ENCODE assay signal across 19 cellular contexts in genomic region chr17:12410721-12411120, GRCh38.
DNase-seq lines count a peak whose midpoint lies in the region; TF ChIP-seq lines count a peak whose summit lies in the region.
"Had no signal": no experiment of that assay in that cellular context is flagged by ENCODE, and none has a peak within 500 bp of the region (broad histone marks: within the 10 kb centered on the region; RNA-seq: fewer than 3 reads in every experiment).

No MANE protein-coding gene starts in this region.

- no peak overlapping the region for H3K4me3 Mint-ChIP-seq in activated CD4-positive, alpha-beta T cell treated with anti-CD3 and anti-CD28 coated beads, Interleukin-2, amount 10 ng/mL, durations not matched to agents 7 days and 5 days
- H3K4me3 Mint-ChIP-seq: B cell; CD4-positive, alpha-beta T cell; CD8-positive, alpha-beta T cell had no signal

- intact Hi-C loops in esophagus muscularis mucosa (cut with DNase I), result loop anchor here (10.0 kb wide), 2 partner anchors 46 to 156 kb away; no protein-coding TSS in a partner anchor
- intact Hi-C loops in dorsolateral prefrontal cortex (cut with DNase I), result no loop called here

- H3K27me3 Mint-ChIP-seq in activated CD4-positive, alpha-beta T cell treated with anti-CD3 and anti-CD28 coated beads, Interleukin-2, amount 10 ng/mL, durations not matched to agents 7 days and 5 days, result no peaks in the 10 kb centered on the region
- H3K27me3 Mint-ChIP-seq: CD4-positive, alpha-beta T cell had no signal

- no peak for TF ChIP-seq EP300 in esophagus muscularis mucosa (IDR thresholded peaks at IDR 0.05)

- TF ChIP-seq CTCF in esophagus muscularis mucosa (IDR thresholded peaks at IDR 0.05), result no peak
- no peak for TF ChIP-seq CTCF in dorsolateral prefrontal cortex (IDR thresholded peaks at IDR 0.05 in 54 of 56, conservative IDR thresholded peaks at IDR 0.05 in 2 of 56; ENCODE audit: low read depth in 1 of 56, partially characterized antibody in 56 of 56)

- POLR2A ChIA-PET in activated CD4-positive, alpha-beta T cell treated with anti-CD3 and anti-CD28 coated beads, Interleukin-2, amount 10 ng/mL, durations not matched to agents 7 days and 5 days (lab: Charles Lee), result no interaction called here

- H3K4me1 ChIP-seq in esophagus muscularis mucosa (peaks cover 3 to 45% (median 40%) of the 10 kb centered on the region in 4 donors), rectal smooth muscle tissue (ENCODE audit: control insufficient read depth, insufficient read depth, low read length) (peaks cover 40% of the 10 kb centered on the region), stomach smooth muscle (ENCODE audit: control insufficient read depth, insufficient read depth, low read length) (peaks cover 27% of the 10 kb centered on the region)
- H3K4me1 ChIP-seq: Caco-2 had no signal

- H3K9ac ChIP-seq in rectal smooth muscle tissue (ENCODE audit: low read length) (no peak overlapping the region), stomach smooth muscle (ENCODE audit: low read length in 2 of 2) (no peak overlapping the region)
- H3K9ac ChIP-seq: BLaER1 treated with 17β-estradiol and CSF1 and Interleukin-3, amounts not matched to agents 10 nM and 100 nM had no signal

- 89% methylated on average over 6 of the region's 6 CpGs for WGBS in esophagus muscularis mucosa

- no peaks in the 10 kb centered on the region for H3K36me3 ChIP-seq in esophagus muscularis mucosa
- H3K36me3 ChIP-seq in rectal smooth muscle tissue (ENCODE audit: control insufficient read depth, insufficient read depth, low read length), result no peaks in the 10 kb centered on the region
- H3K36me3 ChIP-seq in stomach smooth muscle (ENCODE audit: control insufficient read depth in 2 of 2, insufficient read depth in 2 of 2, low read length in 2 of 2), result no peaks in the 10 kb centered on the region
- H3K36me3 ChIP-seq: BLaER1 treated with 17β-estradiol and CSF1 and Interleukin-3, amounts not matched to agents 10 nM and 100 nM had no signal

- peaks cover 26% of the 10 kb centered on the region for H3K9me3 Mint-ChIP-seq in activated CD4-positive, alpha-beta T cell treated with anti-CD3 and anti-CD28 coated beads, Interleukin-2, amount 10 ng/mL, durations not matched to agents 7 days and 5 days

- DNase-seq in esophagus muscularis mucosa (ENCODE audit: extremely low spot score) (no peak), NCI-H2081 treated with DMSO at 0.1 percent for 48 hours (lab: John Stamatoyannopoulos, UW) (no peak), dorsolateral prefrontal cortex (no peak), A172 (ENCODE audit: low spot score) (no peak)
- DNase-seq in activated CD4-positive, alpha-beta T cell treated with anti-CD3 and anti-CD28 coated beads, Interleukin-2, amount 10 ng/mL, durations not matched to agents 7 days and 5 days, result no peak
- DNase-seq: 8988T; AML-193; Caco-2; Calu3; CD4-positive, alpha-beta T cell; CD8-positive, alpha-beta T cell; DMS79 treated with DMSO at 0.1 percent for 48 hours; GF-D8 had no signal

- no peak for TF ChIP-seq POLR2A in esophagus muscularis mucosa (IDR thresholded peaks at IDR 0.05; ENCODE audit: low read depth)

- CTCF ChIA-PET in activated CD4-positive, alpha-beta T cell treated with anti-CD3 and anti-CD28 coated beads, Interleukin-2, amount 10 ng/mL, durations not matched to agents 7 days and 5 days (lab: Charles Lee), result no interaction called here

- H3K27ac Mint-ChIP-seq in activated CD4-positive, alpha-beta T cell treated with anti-CD3 and anti-CD28 coated beads, Interleukin-2, amount 10 ng/mL, durations not matched to agents 7 days and 5 days, result no peak overlapping the region
- H3K27ac Mint-ChIP-seq: B cell; CD4-positive, alpha-beta T cell; CD8-positive, alpha-beta T cell had no signal

- no peaks in the 10 kb centered on the region for H3K4me1 Mint-ChIP-seq in activated CD4-positive, alpha-beta T cell treated with anti-CD3 and anti-CD28 coated beads, Interleukin-2, amount 10 ng/mL, durations not matched to agents 7 days and 5 days
- H3K4me1 Mint-ChIP-seq: B cell had no signal

- no peaks in the 10 kb centered on the region for H3K36me3 Mint-ChIP-seq in activated CD4-positive, alpha-beta T cell treated with anti-CD3 and anti-CD28 coated beads, Interleukin-2, amount 10 ng/mL, durations not matched to agents 7 days and 5 days (ENCODE audit: low read depth)
- H3K36me3 Mint-ChIP-seq: CD8-positive, alpha-beta T cell had no signal

- no peaks in the 10 kb centered on the region for H3K9me3 ChIP-seq in esophagus muscularis mucosa
- H3K9me3 ChIP-seq in stomach smooth muscle (ENCODE audit: control insufficient read depth in 2 of 2, low read length in 2 of 2), result no peaks in the 10 kb centered on the region
- H3K9me3 ChIP-seq: A549; BLaER1 treated with 17β-estradiol and CSF1 and Interleukin-3, amounts not matched to agents 10 nM and 100 nM; Caco-2 had no signal

- H3K27me3 ChIP-seq in esophagus muscularis mucosa, result no peaks in the 10 kb centered on the region
- H3K27me3 ChIP-seq in rectal smooth muscle tissue (ENCODE audit: control insufficient read depth, insufficient read depth, low read length), result no peaks in the 10 kb centered on the region
- no peaks in the 10 kb centered on the region for H3K27me3 ChIP-seq in stomach smooth muscle (ENCODE audit: control insufficient read depth in 1 of 2, insufficient read depth in 2 of 2, low read length in 2 of 2)
- H3K27me3 ChIP-seq in dorsolateral prefrontal cortex, result peaks cover 0 to 14% (median 0%) of the 10 kb centered on the region in 45 donors
- H3K27me3 ChIP-seq: BLaER1 treated with 17β-estradiol and CSF1 and Interleukin-3, amounts not matched to agents 10 nM and 100 nM had no signal

- no peak overlapping the region for H3K4me3 ChIP-seq in esophagus muscularis mucosa
- no peak overlapping the region for H3K4me3 ChIP-seq in rectal smooth muscle tissue (ENCODE audit: low read length)
- H3K4me3 ChIP-seq in stomach smooth muscle (ENCODE audit: low read length in 2 of 2), result no peak overlapping the region
- no peak overlapping the region for H3K4me3 ChIP-seq in dorsolateral prefrontal cortex
- H3K4me3 ChIP-seq: A549; BLaER1 treated with 17β-estradiol and CSF1 and Interleukin-3, amounts not matched to agents 10 nM and 100 nM had no signal

- peak overlapping the region in 3 of 4 donors; percentile 36 to 43 (median 40) for H3K27ac ChIP-seq in esophagus muscularis mucosa (replicated peaks in 1 of 4)
- peak overlapping the region; percentile 74 for H3K27ac ChIP-seq in rectal smooth muscle tissue (ENCODE audit: low read depth, low read length)
- peak overlapping the region; percentile 71 for H3K27ac ChIP-seq in stomach smooth muscle (ENCODE audit: low read length)
- no peak overlapping the region for H3K27ac ChIP-seq in dorsolateral prefrontal cortex
- H3K27ac ChIP-seq: A549; BLaER1 treated with 17β-estradiol and CSF1 and Interleukin-3, amounts not matched to agents 10 nM and 100 nM; C4-2B had no signal

Comparison
In these comparisons a context has a peak if more than half of its experiments do, and no peak if none do; other contexts are left out.
1. H3K27ac ChIP-seq: peak in esophagus muscularis mucosa (3 of 4), rectal smooth muscle tissue (single experiment) and stomach smooth muscle (single experiment); none in dorsolateral prefrontal cortex (0 of 59).